Comparison of ENCODE assay signal across 16 cellular contexts in genomic region chr15:100705065-100705464, GRCh38.
A peak's percentile ranks its signal among the peaks of the same experiment; 100 is the strongest.
DNase-seq lines count a peak whose midpoint lies in the region; ATAC-seq and TF ChIP-seq lines count a peak whose summit lies in the region.
"Had no signal": no experiment of that assay in that cellular context is flagged by ENCODE, and none has a peak within 500 bp of the region (broad histone marks: within the 10 kb centered on the region; RNA-seq: fewer than 3 reads in every experiment).

No MANE protein-coding gene starts in this region.

- no peak overlapping the region for H3K56ac ChIP-seq in IMR-90 (ENCODE audit: extremely low read depth, insufficient read depth, low read length)

- H3K4me3 Mint-ChIP-seq in CD14-positive monocyte: no peak overlapping the region
- no peak overlapping the region for H3K4me3 Mint-ChIP-seq in endodermal cell
- no peak overlapping the region for H3K4me3 Mint-ChIP-seq in stimulated activated naive CD8-positive, alpha-beta T cell treated with anti-CD3 and anti-CD28 coated beads, Interleukin-15, amount 100 ng/mL, for 72 hours
- H3K4me3 Mint-ChIP-seq: CD4-positive, CD25-positive, alpha-beta regulatory T cell had no signal

- no peaks in the 10 kb centered on the region for H3K36me3 Mint-ChIP-seq in CD14-positive monocyte
- no peaks in the 10 kb centered on the region for H3K36me3 Mint-ChIP-seq in endodermal cell (ENCODE audit: low read depth)

- peak overlapping the region; percentile 80 for H3K4ac ChIP-seq in IMR-90 (ENCODE audit: low read depth, low read length)

- TF ChIP-seq RAD21 in IMR-90 (IDR thresholded peaks at IDR 0.05; ENCODE audit: low read length): no peak

- H3K4me1 Mint-ChIP-seq in CD14-positive monocyte (no peaks in the 10 kb centered on the region), endodermal cell (peaks cover 20% of the 10 kb centered on the region)
- H3K4me1 Mint-ChIP-seq in stimulated activated naive CD8-positive, alpha-beta T cell treated with anti-CD3 and anti-CD28 coated beads, Interleukin-15, amount 100 ng/mL, for 72 hours: peaks cover 11% of the 10 kb centered on the region

- no peaks in the 10 kb centered on the region for H3K79me1 ChIP-seq in IMR-90 (ENCODE audit: low read depth in 1 of 2, low read length in 2 of 2)

- peaks cover 2 to 28% (median 15%) of the 10 kb centered on the region in 3 donors for H3K27me3 Mint-ChIP-seq in CD14-positive monocyte (ENCODE audit: low read depth in 3 of 3)
- peaks cover 33% of the 10 kb centered on the region for H3K27me3 Mint-ChIP-seq in endodermal cell (ENCODE audit: insufficient read depth)
- H3K27me3 Mint-ChIP-seq in stimulated activated naive CD8-positive, alpha-beta T cell treated with anti-CD3 and anti-CD28 coated beads, Interleukin-15, amount 100 ng/mL, for 72 hours: peaks cover 33% of the 10 kb centered on the region

- H3K9ac ChIP-seq in IMR-90 (ENCODE audit: low read depth, low read length): no peak overlapping the region
- no peak overlapping the region for H3K9ac ChIP-seq in endodermal cell (ENCODE audit: extremely low read depth, low read length, poor library complexity, severe bottlenecking)

- peak overlapping the region; percentile 38 for H2AK9ac ChIP-seq in IMR-90 (replicated peaks; ENCODE audit: low read depth, low read length, poor library complexity)

- TF ChIP-seq POLR2A in IMR-90 (IDR thresholded peaks at IDR 0.05; ENCODE audit: low read depth, low read length): no peak

- H2AK5ac ChIP-seq in IMR-90 (ENCODE audit: low read depth, low read length): peak overlapping the region; percentile 86

- H3K27me3 ChIP-seq in IMR-90 (ENCODE audit: control insufficient read depth, insufficient read depth, low read length): no peaks in the 10 kb centered on the region
- peaks cover 16% of the 10 kb centered on the region for H3K27me3 ChIP-seq in endodermal cell (ENCODE audit: control insufficient read depth, insufficient read depth, low read length, poor library complexity, severe bottlenecking)

- in situ Hi-C loops in IMR-90 (cut with MboI; ENCODE audit: low sequenced_read_pairs): loop anchor here (25.0 kb wide), 1 partner anchor 557 kb away; the partner anchor contains the start of gene CHSY1

- peak overlapping the region; percentile 69; the same call in 1 of the 2 replicates for H2BK20ac ChIP-seq in IMR-90 (ENCODE audit: low read depth, low read length)

- no peaks in the 10 kb centered on the region for H3K9me3 ChIP-seq in IMR-90 (ENCODE audit: control insufficient read depth, insufficient read depth, low read length)
- no peaks in the 10 kb centered on the region for H3K9me3 ChIP-seq in endodermal cell (ENCODE audit: control insufficient read depth, low read length)

- intact Hi-C loops in CD14-positive monocyte (cut with micrococcal nuclease) (no loop called here), IMR-90 (cut with micrococcal nuclease) (no loop called here)

- no peaks in the 10 kb centered on the region for H4K20me1 ChIP-seq in IMR-90 (ENCODE audit: insufficient read depth, low read length)

- H3K36me3 ChIP-seq in IMR-90 (ENCODE audit: control insufficient read depth, insufficient read depth, low read length) (no peaks in the 10 kb centered on the region), endodermal cell (ENCODE audit: control insufficient read depth, insufficient read depth, low read length) (no peaks in the 10 kb centered on the region)

- H3K9me3 Mint-ChIP-seq in CD14-positive monocyte (peaks cover 6 to 17% (median 11%) of the 10 kb centered on the region in 7 donors), endodermal cell (peaks cover 4% of the 10 kb centered on the region)
- H3K9me3 Mint-ChIP-seq in stimulated activated naive CD8-positive, alpha-beta T cell treated with anti-CD3 and anti-CD28 coated beads, Interleukin-15, amount 100 ng/mL, for 72 hours: peaks cover 14 to 19% of the 10 kb centered on the region in 2 donors

- no peak overlapping the region; the same call in 1 of the 2 replicates for H3K18ac ChIP-seq in IMR-90 (ENCODE audit: low read depth, low read length)

- H4K8ac ChIP-seq in IMR-90 (ENCODE audit: low read depth in 2 of 2, low read length in 2 of 2): peak overlapping the region in 1 of 2 experiments; percentile 48; a peak in 1 of 4 replicates

- peak overlapping the region; percentile 80; the same call in 2 of the 3 replicates for H2BK15ac ChIP-seq in IMR-90 (ENCODE audit: low read depth, low read length)

- H2BK120ac ChIP-seq in IMR-90 (ENCODE audit: low read depth, low read length): peak overlapping the region; percentile 90; the same call in 1 of the 2 replicates

- dilution Hi-C loops in IMR-90 (cut with HindIII; ENCODE audit: low sequenced_read_pairs, unreplicated experiment): no loop called here

- H3K23ac ChIP-seq in IMR-90 (ENCODE audit: low read depth, low read length): no peak overlapping the region

- no TSS peak for BruUV-seq in IMR-90 (replicated peaks; lab: Mats Ljungman, UMichigan)

- H2AFZ ChIP-seq in IMR-90 (replicated peaks; ENCODE audit: low read length, poor library complexity): peak overlapping the region; percentile 71

- no peak for TF ChIP-seq CTCF in CD14-positive monocyte (IDR thresholded peaks at IDR 0.05)
- TF ChIP-seq CTCF in IMR-90 (conservative IDR thresholded peaks at IDR 0.05; ENCODE audit: low read depth, low read length): no peak
- no peak for TF ChIP-seq CTCF in endodermal cell (conservative IDR thresholded peaks at IDR 0.05)

- H3K9me1 ChIP-seq in IMR-90 (ENCODE audit: insufficient read depth, low read length): peaks cover 8% of the 10 kb centered on the region

- DNase-seq in CD14-positive monocyte (ENCODE audit: low spot score) (peak; percentile 21), IMR-90 (no peak), endodermal cell (peak; percentile 34), mesenteric fat pad (ENCODE audit: low spot score) (peak; percentile 68)
- no peak for DNase-seq in activated effector memory CD4-positive, alpha-beta T cell treated with Interleukin-2 at 50 U/mL for 16 hours
- DNase-seq in stimulated activated naive CD8-positive, alpha-beta T cell treated with anti-CD3 and anti-CD28 coated beads, Interleukin-15, amount 100 ng/mL, for 72 hours: no peak
- DNase-seq: ACHN; CD4-positive, CD25-positive, alpha-beta regulatory T cell; KBM-7; NCI-H1436; NCI-H2029; NCI-H2171; NCI-H446 treated with DMSO at 0.1 percent for 48 hours; NCI-H774 had no signal

- H3K14ac ChIP-seq in IMR-90 (replicated peaks; ENCODE audit: low read depth, low read length): peak overlapping the region; percentile 20; the same call in 1 of the 2 replicates

- CTCF ChIA-PET in IMR-90 (lab: Yijun Ruan, JAX): no interaction called here

- H2BK5ac ChIP-seq in IMR-90 (ENCODE audit: low read depth, low read length, poor library complexity, severe bottlenecking): peak overlapping the region; percentile 31

- H3K4me3 ChIP-seq in IMR-90 (ENCODE audit: insufficient read depth, low read depth, low read length) (no peak overlapping the region), endodermal cell (ENCODE audit: low read length) (no peak overlapping the region)

- no peak for ATAC-seq in IMR-90 (ENCODE audit: low read depth)
- no peak for ATAC-seq in GM18867 (IDR thresholded peaks at IDR 0.05; ENCODE audit: unreplicated experiment)
- ATAC-seq in stimulated activated naive CD8-positive, alpha-beta T cell treated with anti-CD3 and anti-CD28 coated beads, Interleukin-15, amount 100 ng/mL, for 72 hours: no peak
- ATAC-seq: Right ventricle myocardium inferior had no signal

- no peak overlapping the region; the same call in 1 of the 2 replicates for H3K27ac ChIP-seq in IMR-90 (ENCODE audit: insufficient read depth, low read length)
- H3K27ac ChIP-seq in endodermal cell (ENCODE audit: low read depth, low read length): no peak overlapping the region

- no peak overlapping the region for H3K27ac Mint-ChIP-seq in CD14-positive monocyte
- no peak overlapping the region for H3K27ac Mint-ChIP-seq in endodermal cell
- H3K27ac Mint-ChIP-seq in stimulated activated naive CD8-positive, alpha-beta T cell treated with anti-CD3 and anti-CD28 coated beads, Interleukin-15, amount 100 ng/mL, for 72 hours: no peak overlapping the region
- H3K27ac Mint-ChIP-seq: CD4-positive, CD25-positive, alpha-beta regulatory T cell had no signal

- H3K4me2 ChIP-seq in IMR-90 (ENCODE audit: low read depth, low read length): no peak overlapping the region

- 96% methylated on average over 4 of the region's 7 CpGs; no CpG with 5 or more reads in 1 of the 2 experiments for WGBS in IMR-90 (ENCODE audit: extremely low coverage in 2 of 2, insufficient read length in 1 of 2), 2 experiments
- 95 to 100% methylated on average over 4 to 7 of the region's 7 CpGs for WGBS in endodermal cell (ENCODE audit: insufficient coverage in 1 of 2, insufficient read length in 1 of 2), 2 experiments

- H3K4me1 ChIP-seq in IMR-90 (ENCODE audit: control insufficient read depth, insufficient read depth, low read length) (peaks cover 16% of the 10 kb centered on the region), endodermal cell (ENCODE audit: control insufficient read depth, insufficient read depth, low read length) (no peaks in the 10 kb centered on the region)

- peak overlapping the region; percentile 47 for H4K91ac ChIP-seq in IMR-90 (ENCODE audit: insufficient read depth, low read depth, low read length)

- H4K5ac ChIP-seq in IMR-90 (ENCODE audit: low read depth, low read length): no peak overlapping the region

- POLR2A ChIA-PET in IMR-90 (lab: Charles Lee; ENCODE audit: unreplicated experiment): no interaction called here

TF ChIP-seq in IMR-90, 13 proteins besides CTCF, POLR2A, EP300 and RAD21 (continues in another document):
- TF ChIP-seq, protein P1, sequence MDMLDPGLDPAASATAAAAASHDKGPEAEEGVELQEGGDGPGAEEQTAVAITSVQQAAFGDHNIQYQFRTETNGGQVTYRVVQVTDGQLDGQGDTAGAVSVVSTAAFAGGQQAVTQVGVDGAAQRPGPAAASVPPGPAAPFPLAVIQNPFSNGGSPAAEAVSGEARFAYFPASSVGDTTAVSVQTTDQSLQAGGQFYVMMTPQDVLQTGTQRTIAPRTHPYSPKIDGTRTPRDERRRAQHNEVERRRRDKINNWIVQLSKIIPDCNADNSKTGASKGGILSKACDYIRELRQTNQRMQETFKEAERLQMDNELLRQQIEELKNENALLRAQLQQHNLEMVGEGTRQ (IDR thresholded peaks at IDR 0.05; ENCODE audit: low read depth, low read length): no peak
- TF ChIP-seq NFE2L2 (IDR thresholded peaks at IDR 0.05; ENCODE audit: low read depth, low read length): no peak
- TF ChIP-seq ELK1 (IDR thresholded peaks at IDR 0.05; ENCODE audit: borderline replicate concordance, low read depth, low read length): no peak
- no peak for TF ChIP-seq BHLHE40 (IDR thresholded peaks at IDR 0.05; ENCODE audit: low read depth, low read length)
- TF ChIP-seq FOS (IDR thresholded peaks at IDR 0.05; ENCODE audit: low read depth, low read length): no peak

Comparison
In these comparisons a context has a peak if more than half of its experiments do, and no peak if none do; other contexts are left out.
1. DNase-seq: peak in CD14-positive monocyte (single experiment), endodermal cell (single experiment) and mesenteric fat pad (single experiment); none in IMR-90 (single experiment), activated effector memory CD4-positive, alpha-beta T cell treated with Interleukin-2 at 50 U/mL for 16 hours (single experiment) and stimulated activated naive CD8-positive, alpha-beta T cell treated with anti-CD3 and anti-CD28 coated beads, Interleukin-15, amount 100 ng/mL, for 72 hours (0 of 2).